ENCODE assay signal across 6 cellular contexts in the genomic region with DNA sequence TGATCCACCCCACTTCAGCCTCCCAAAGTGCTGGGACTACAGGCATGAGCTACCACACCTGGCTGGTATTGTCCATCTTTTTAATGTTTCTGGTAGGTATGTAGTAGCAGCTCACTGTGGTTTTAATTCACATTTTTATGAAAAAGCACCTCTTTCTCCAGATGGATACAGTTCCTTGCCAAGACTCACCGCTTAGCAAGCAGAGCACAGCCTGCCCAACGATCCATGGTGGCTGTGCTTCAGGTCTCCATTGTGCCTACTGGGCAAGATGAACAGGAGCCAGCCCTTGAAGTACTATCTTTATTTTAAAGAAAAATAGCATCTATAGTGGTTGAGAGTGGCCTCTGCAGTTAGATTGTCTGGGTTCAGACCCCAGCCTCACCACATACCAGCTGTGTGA. TPM values are rescaled to one million over a fixed set of nuclear protein-coding genes. Genes with fewer than 3 reads are reported as not detected.
"Had no signal": no experiment of that assay in that cellular context is flagged by ENCODE, and none has a peak within 500 bp of the region (broad histone marks: within the 10 kb centered on the region; RNA-seq: fewer than 3 reads in every experiment).

No MANE protein-coding gene starts in this region.

- DNase-seq: GM23248, GOT3, H7, HCEC 1CT, IMR-90 had no signal

RNA-seq across cellular contexts. Expression of a gene that starts 37.6 kb away (rescaled TPM):
- total RNA-seq: GM23248, H4, IMR-90 had no signal
